14 cellular contexts compared by ENCODE assay signal in the genomic region with DNA sequence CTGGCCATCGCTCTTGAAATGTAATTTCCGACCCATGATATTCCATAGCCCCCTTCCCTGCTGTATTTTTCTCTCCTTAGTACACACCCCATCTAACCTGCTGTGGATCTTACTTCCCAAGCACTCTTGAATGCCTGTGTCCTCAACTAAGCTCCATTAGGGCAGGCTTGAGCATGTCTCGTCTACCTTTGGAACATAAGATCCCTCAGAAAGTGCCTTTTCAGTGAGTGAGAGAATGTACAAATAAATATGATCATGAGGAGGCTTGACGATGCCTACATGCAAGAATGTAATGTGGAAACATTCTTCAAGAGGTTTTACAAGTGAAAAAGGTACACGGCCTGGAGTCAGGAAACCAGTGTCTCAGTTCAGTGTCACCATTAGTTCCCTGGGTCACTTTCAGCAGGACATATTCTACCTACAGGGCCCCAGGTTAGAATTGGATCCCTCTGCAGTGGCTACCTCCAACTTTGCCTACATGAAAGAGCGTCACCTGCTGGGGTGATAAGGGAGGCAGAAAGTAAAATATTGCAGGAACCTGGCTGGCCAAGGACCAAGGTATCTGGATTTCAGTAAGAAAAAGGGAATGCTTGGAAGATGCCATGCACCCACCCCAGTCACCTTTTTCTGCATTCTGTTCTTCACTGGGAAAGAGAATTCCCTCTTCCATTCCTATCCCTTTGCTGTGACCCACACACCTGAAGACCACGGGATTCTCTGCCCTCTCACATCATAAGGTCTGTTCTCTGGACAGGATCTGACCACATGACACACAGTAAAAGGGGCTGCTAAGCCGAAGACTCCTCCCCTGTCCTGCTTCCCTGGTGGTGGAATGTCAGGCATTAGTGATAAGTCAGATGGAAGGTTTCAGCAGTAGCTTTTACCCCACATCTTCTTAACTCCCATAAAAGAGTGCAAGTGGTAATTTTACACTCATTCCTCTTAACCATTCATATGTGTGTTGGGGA. TPM values are rescaled to one million over a fixed set of nuclear protein-coding genes. Genes with fewer than 3 reads are reported as not detected.
DNase-seq lines count a peak whose midpoint lies in the region; ATAC-seq, FAIRE-seq and TF ChIP-seq lines count a peak whose summit lies in the region.
"Had no signal": no experiment of that assay in that cellular context is flagged by ENCODE, and none has a peak within 500 bp of the region (broad histone marks: within the 10 kb centered on the region; RNA-seq: fewer than 3 reads in every experiment).

No MANE protein-coding gene starts in this region.

- TF ChIP-seq CTCF in HEK293 (tag by site-specific recombination; IDR thresholded peaks at IDR 0.05) (no peak), GM12878 (IDR thresholded peaks at IDR 0.05 in 2 of 3, conservative IDR thresholded peaks at IDR 0.05 in 1 of 3; ENCODE audit: control insufficient read depth in 2 of 3, extremely low read depth in 1 of 3, insufficient read depth in 1 of 3, low read depth in 3 of 3, low read length in 3 of 3) (peak; percentile 29 to 34 (median 32); a peak in 4 of 6 replicates), left lung (IDR thresholded peaks at IDR 0.05) (peak in 1 of 2 donors; percentile 11)
- TF ChIP-seq CTCF in activated CD8-positive, alpha-beta T cell treated with anti-CD3 and anti-CD28 coated beads for 36 hours (IDR thresholded peaks at IDR 0.05) = no peak

- H3K9me3 Mint-ChIP-seq in activated CD8-positive, alpha-beta T cell treated with anti-CD3 and anti-CD28 coated beads for 36 hours = peaks cover under 1% of the 10 kb centered on the region

- no peaks in the 10 kb centered on the region for H3K9me3 ChIP-seq in HEK293 (ENCODE audit: control insufficient read depth, insufficient read depth, low read depth, low read length)
- H3K9me3 ChIP-seq in GM12878 (replicated peaks; ENCODE audit: control insufficient read depth, insufficient read depth, low read length) = peaks cover 2% of the 10 kb centered on the region; the same call in 2 of the 3 replicates
- H3K9me3 ChIP-seq in left lung = no peaks in the 10 kb centered on the region

- no peak for FAIRE-seq in GM12878 (lab: Jason Lieb, UNC)

- SMC1A ChIA-PET in GM12878 (lab: Charles Lee; ENCODE audit: uncharacterized antibody, unreplicated experiment) = no interaction called here

- H3K27me3 ChIP-seq in GM12878 (replicated peaks in 1 of 2; ENCODE audit: control insufficient read depth in 2 of 2, insufficient read depth in 2 of 2, low read length in 1 of 2) = no peaks in the 10 kb centered on the region; a peak in 1 of 4 replicates
- H3K27me3 ChIP-seq in left lung = no peaks in the 10 kb centered on the region

- no peak for TF ChIP-seq POLR2A in GM12878 (IDR thresholded peaks at IDR 0.05; ENCODE audit: low read depth, low read length)

- ATAC-seq in GM12878 = no peak
- ATAC-seq in left lung = peak; percentile 87
- no peak for ATAC-seq in activated CD8-positive, alpha-beta T cell treated with anti-CD3 and anti-CD28 coated beads for 36 hours
- no peak for ATAC-seq in GM18868 (IDR thresholded peaks at IDR 0.05; ENCODE audit: unreplicated experiment)

- intact Hi-C loops in GM12878 (cut with micrococcal nuclease; ENCODE audit: unreplicated experiment) (no loop called here), left lung (cut with DNase I) (no loop called here)
- intact Hi-C loops in activated CD8-positive, alpha-beta T cell treated with anti-CD3 and anti-CD28 coated beads for 36 hours (cut with micrococcal nuclease) = no loop called here

- H3K4me2 ChIP-seq in GM12878 (ENCODE audit: control insufficient read depth, insufficient read depth) = no peak overlapping the region

- no peak overlapping the region for H2AFZ ChIP-seq in GM12878 (ENCODE audit: control insufficient read depth, low read depth, low read length)

- no peaks in the 10 kb centered on the region for H3K4me1 Mint-ChIP-seq in activated CD8-positive, alpha-beta T cell treated with anti-CD3 and anti-CD28 coated beads for 36 hours (ENCODE audit: low read depth)

- no TSS peak for BruUV-seq in GM12878 (replicated peaks; lab: Mats Ljungman, UMichigan)

- peak; percentile 33; the same call in 1 of the 2 replicates for TF ChIP-seq RAD21 in GM12878 (IDR thresholded peaks at IDR 0.05; ENCODE audit: insufficient read depth, low read depth, low read length)

- peaks cover 10% of the 10 kb centered on the region for H3K27me3 Mint-ChIP-seq in activated CD8-positive, alpha-beta T cell treated with anti-CD3 and anti-CD28 coated beads for 36 hours

- H3K4me3 Mint-ChIP-seq in activated CD8-positive, alpha-beta T cell treated with anti-CD3 and anti-CD28 coated beads for 36 hours = no peak overlapping the region

- WGBS in GM12878 (ENCODE audit: insufficient coverage, insufficient replicate concordance, low lambda C conversion rate, missing lambda C conversion rate) = 8% methylated on average over 8 of the region's 8 CpGs

- in situ Hi-C loops in GM12878 (cut with MboI) = no loop called here

- RAD21 ChIA-PET in GM12878 (lab: Charles Lee; ENCODE audit: unreplicated experiment) = no interaction called here

- no peaks in the 10 kb centered on the region for H3K4me1 ChIP-seq in HEK293 (ENCODE audit: control insufficient read depth, insufficient read depth, low read length)
- H3K4me1 ChIP-seq in GM12878 (ENCODE audit: control insufficient read depth, insufficient read depth, low read length) = no peaks in the 10 kb centered on the region
- peaks cover 0 to 21% of the 10 kb centered on the region in 2 donors for H3K4me1 ChIP-seq in left lung

- no peak overlapping the region for H3K27ac Mint-ChIP-seq in activated CD8-positive, alpha-beta T cell treated with anti-CD3 and anti-CD28 coated beads for 36 hours

- POLR2A ChIA-PET in HEK293 (lab: Yijun Ruan, JAX) (no interaction called here), GM12878 (lab: Charles Lee) (interaction anchor here (0.5 kb wide), 1 partner anchor 706 kb away, joined by 4 read pairs; no protein-coding TSS in a partner anchor)
- POLR2A ChIA-PET in activated CD8-positive, alpha-beta T cell treated with anti-CD3 and anti-CD28 coated beads for 36 hours (lab: Charles Lee) = no interaction called here

- CTCF ChIA-PET in HEK293 (lab: Yijun Ruan, JAX) = interaction anchor here (0.6 kb wide), 2 partner anchors 19 to 686 kb away, joined by 3 to 4 read pairs; no protein-coding TSS in a partner anchor
- CTCF ChIA-PET in GM12878 (lab: Yijun Ruan, JAX) = interaction anchor here (0.8 to 1.9 kb wide), 5 partner anchors 10 to 281 kb away, joined by 3 to 6 read pairs (median 4); no protein-coding TSS in a partner anchor
- CTCF ChIA-PET in activated CD8-positive, alpha-beta T cell treated with anti-CD3 and anti-CD28 coated beads for 36 hours (lab: Charles Lee) = interaction anchor here (2.1 kb wide), 1 partner anchor 10 kb away, joined by 8 read pairs; no protein-coding TSS in a partner anchor

- DNase-seq in AML-193 (lab: John Stamatoyannopoulos, UW) = peak; percentile 33 to 54
- no peak for DNase-seq in GM12878 (ENCODE audit: low read depth, low spot score)
- DNase-seq in left lung = no peak
- no peak for DNase-seq in activated CD8-positive, alpha-beta T cell treated with anti-CD3 and anti-CD28 coated beads for 36 hours
- DNase-seq in HT-29 (ENCODE audit: low spot score) = no peak
- DNase-seq in stimulated activated CD4-positive, alpha-beta T cell treated with anti-CD3 and anti-CD28 coated beads, Interleukin-12 subunit alpha, Interleukin-12 subunit beta, amount 100 ng/mL, for 4 hours = no peak
- DNase-seq: anterior cingulate cortex, COR-L47, foreskin melanocyte, HCEC 1CT, NCI-H2029 treated with DMSO at 0.1 percent for 48 hours, SHP77 treated with DMSO at 0.1 percent for 48 hours had no signal

- no peak overlapping the region for H3K27ac ChIP-seq in HEK293 (ENCODE audit: extremely low read depth, low read depth, low read length)
- H3K27ac ChIP-seq in GM12878 (ENCODE audit: control insufficient read depth, insufficient read depth) = no peak overlapping the region
- H3K27ac ChIP-seq in left lung = no peak overlapping the region

- no peak overlapping the region for H3K4me3 ChIP-seq in HEK293 (ENCODE audit: low read depth, low read length)
- no peak overlapping the region for H3K4me3 ChIP-seq in GM12878
- H3K4me3 ChIP-seq in left lung = no peak overlapping the region

- H3K9ac ChIP-seq in GM12878 (ENCODE audit: control insufficient read depth, insufficient read depth, low read length) = no peak overlapping the region

- H3K36me3 ChIP-seq in HEK293 (ENCODE audit: control insufficient read depth in 2 of 2, insufficient read depth in 1 of 2, low read length in 2 of 2) (no peaks in the 10 kb centered on the region), GM12878 (ENCODE audit: control insufficient read depth in 2 of 2, insufficient read depth in 2 of 2, low read length in 1 of 2) (no peaks in the 10 kb centered on the region), left lung (no peaks in the 10 kb centered on the region)

- H3K36me3 Mint-ChIP-seq in activated CD8-positive, alpha-beta T cell treated with anti-CD3 and anti-CD28 coated beads for 36 hours (ENCODE audit: low read depth) = no peaks in the 10 kb centered on the region

- H4K20me1 ChIP-seq in GM12878 (ENCODE audit: control insufficient read depth, insufficient read depth) = no peaks in the 10 kb centered on the region

- no peak for TF ChIP-seq EP300 in GM12878 (IDR thresholded peaks at IDR 0.05; ENCODE audit: borderline replicate concordance in 1 of 2, control insufficient read depth in 1 of 2, low read depth in 2 of 2, low read length in 2 of 2)

- H3K79me2 ChIP-seq in GM12878 (ENCODE audit: control insufficient read depth, insufficient read depth, low read length) = no peaks in the 10 kb centered on the region

RNA-seq across cellular contexts. Expression of a gene that starts 24.6 kb away (rescaled TPM):
- total RNA-seq in GM12878 (2013; cell fraction: nucleolus; rRNA removed) = not detected in 2 replicates
- 0.40 and 0.87 TPM in 2 replicates for total RNA-seq in GM12878 (2014; rRNA removed)
- total RNA-seq in GM12878 (2014; rRNA removed; fragmentation: Illumina TruSeq; extraction: Trizol) = 0.45 and 0.60 TPM in 2 replicates
- 5.1 and 6.6 TPM in 2 replicates for total RNA-seq in GM12878 (2021)
- polyA plus RNA-seq in GM12878 (2011; ENCODE audit: low read depth) = 0.31 TPM
- 3.1 and 3.5 TPM in 2 replicates for polyA plus RNA-seq in GM12878 (2011; rRNA removed)
- 3.8 and 4.1 TPM in 2 replicates for polyA plus RNA-seq in GM12878 (2011; cell fraction: cytosol; rRNA removed)
- 1.3 and 2.8 TPM in 2 replicates for polyA plus RNA-seq in GM12878 (2011; cell fraction: nucleus; rRNA removed)
- polyA plus RNA-seq in GM12878 (2012) = 0.34 and 1.2 TPM in 2 replicates
- polyA plus RNA-seq in GM12878 (2014; fragmentation: Illumina TruSeq; extraction: Trizol) = 0.36 and 0.90 TPM in 2 replicates
- under 1 TPM; 0.29 to 0.62 TPM for polyA plus RNA-seq in GM12878 (2014; fragmentation: Nextera tagmentation; extraction: Ambion mirVana)
- 0.33 and 1.0 TPM in 2 replicates for polyA plus RNA-seq in GM12878 (2014; rRNA removed)
- under 1 TPM; 0.16 to 0.17 TPM for polyA plus RNA-seq in GM12878 (2016; fragmentation: Nextera tagmentation; extraction: Ambion mirVana)
- 4.6 and 6.6 TPM in 2 replicates for polyA minus RNA-seq in GM12878 (2011; rRNA and poly(A)+ RNA removed)
- polyA minus RNA-seq in GM12878 (2011; cell fraction: cytosol; rRNA and poly(A)+ RNA removed) = not detected in 2 replicates
- polyA minus RNA-seq in GM12878 (2011; cell fraction: nucleus; rRNA and poly(A)+ RNA removed) = 1.8 and 1.9 TPM in 2 replicates
- 1,000 to 10,000 TPM; 1,065 to 1,514 TPM for total RNA-seq in left lung
- 1 to 10 TPM; 1.0 to 1.9 TPM for total RNA-seq in activated CD8-positive, alpha-beta T cell treated with anti-CD3 and anti-CD28 coated beads for 36 hours
- 304 and 307 TPM in 2 replicates for total RNA-seq in HT-29 (2014; rRNA removed; shearing (Covaris generic))

RNA-seq across cellular contexts. Expression of a gene that starts 39.6 kb away (rescaled TPM):
- not detected in 2 replicates for total RNA-seq in GM12878 (2013; cell fraction: nucleolus; rRNA removed)
- total RNA-seq in GM12878 (2014; rRNA removed) (not detected in 2 replicates), GM12878 (2014; rRNA removed; fragmentation: Illumina TruSeq; extraction: Trizol) (not detected in 2 replicates), GM12878 (2021) (not detected in 2 replicates), left lung (not detected)
- not detected for polyA plus RNA-seq in GM12878 (2011; ENCODE audit: low read depth)
- polyA plus RNA-seq in GM12878 (2011; rRNA removed) (not detected in 2 replicates), GM12878 (2014; fragmentation: Illumina TruSeq; extraction: Trizol) (not detected in 2 replicates), GM12878 (2014; fragmentation: Nextera tagmentation; extraction: Ambion mirVana) (not detected), GM12878 (2014; rRNA removed) (not detected in 2 replicates), GM12878 (2016; fragmentation: Nextera tagmentation; extraction: Ambion mirVana) (under 1 TPM in 1 of 2 experiments, not detected in 1; 0.11 TPM)
- not detected in 2 replicates for polyA plus RNA-seq in GM12878 (2011; cell fraction: cytosol; rRNA removed)
- not detected in 2 replicates for polyA plus RNA-seq in GM12878 (2011; cell fraction: nucleus; rRNA removed)
- polyA plus RNA-seq in GM12878 (2012) = not detected in 2 replicates
- polyA minus RNA-seq in GM12878 (2011; rRNA and poly(A)+ RNA removed) = not detected in 2 replicates
- polyA minus RNA-seq in GM12878 (2011; cell fraction: cytosol; rRNA and poly(A)+ RNA removed) = not detected in 2 replicates
- not detected in 2 replicates for polyA minus RNA-seq in GM12878 (2011; cell fraction: nucleus; rRNA and poly(A)+ RNA removed)
- total RNA-seq in activated CD8-positive, alpha-beta T cell treated with anti-CD3 and anti-CD28 coated beads for 36 hours = not detected
- total RNA-seq in HT-29 (2014; rRNA removed; shearing (Covaris generic)) = not detected in 2 replicates

RNA-seq across cellular contexts. Expression of a gene that starts 46.5 kb away (rescaled TPM):
- total RNA-seq in GM12878 (2013; cell fraction: nucleolus; rRNA removed) = not detected in 2 replicates
- total RNA-seq in GM12878 (2014; rRNA removed) (not detected in 2 replicates), GM12878 (2014; rRNA removed; fragmentation: Illumina TruSeq; extraction: Trizol) (not detected in 2 replicates), GM12878 (2021) (not detected in 2 replicates), left lung (not detected)
- not detected for polyA plus RNA-seq in GM12878 (2011; ENCODE audit: low read depth)
- polyA plus RNA-seq in GM12878 (2011; rRNA removed) (not detected in 2 replicates), GM12878 (2014; fragmentation: Illumina TruSeq; extraction: Trizol) (not detected in 2 replicates), GM12878 (2014; fragmentation: Nextera tagmentation; extraction: Ambion mirVana) (not detected), GM12878 (2014; rRNA removed) (not detected in 2 replicates), GM12878 (2016; fragmentation: Nextera tagmentation; extraction: Ambion mirVana) (not detected)
- polyA plus RNA-seq in GM12878 (2011; cell fraction: cytosol; rRNA removed) = not detected in 2 replicates
- not detected in 2 replicates for polyA plus RNA-seq in GM12878 (2011; cell fraction: nucleus; rRNA removed)
- polyA plus RNA-seq in GM12878 (2012) = not detected in 2 replicates
- polyA minus RNA-seq in GM12878 (2011; rRNA and poly(A)+ RNA removed) = not detected in 2 replicates
- polyA minus RNA-seq in GM12878 (2011; cell fraction: cytosol; rRNA and poly(A)+ RNA removed) = not detected in 2 replicates
- not detected in 2 replicates for polyA minus RNA-seq in GM12878 (2011; cell fraction: nucleus; rRNA and poly(A)+ RNA removed)
- total RNA-seq in activated CD8-positive, alpha-beta T cell treated with anti-CD3 and anti-CD28 coated beads for 36 hours = not detected
- not detected in 2 replicates for total RNA-seq in HT-29 (2014; rRNA removed; shearing (Covaris generic))

Comparison
In these comparisons a context has a peak if more than half of its experiments do, and no peak if none do; other contexts are left out.
1. DNase-seq: peak in AML-193 (2 of 2); none in GM12878 (single experiment), left lung (0 of 2), activated CD8-positive, alpha-beta T cell treated with anti-CD3 and anti-CD28 coated beads for 36 hours (single experiment), HT-29 (single experiment) and stimulated activated CD4-positive, alpha-beta T cell treated with anti-CD3 and anti-CD28 coated beads, Interleukin-12 subunit alpha, Interleukin-12 subunit beta, amount 100 ng/mL, for 4 hours (single experiment).
2. CTCF ChIP-seq: peak in GM12878 (3 of 3); none in HEK293 (single experiment) and activated CD8-positive, alpha-beta T cell treated with anti-CD3 and anti-CD28 coated beads for 36 hours (single experiment).
3. RNA of a gene that starts 24.6 kb away (total RNA-seq): 1,065 to 1,514 TPM in left lung and 304 to 307 TPM in HT-29; 1.0 to 1.9 TPM in activated CD8-positive, alpha-beta T cell treated with anti-CD3 and anti-CD28 coated beads for 36 hours and 0.40 to 6.6 TPM in GM12878; every median in the first group is over 10 times any median in the second.